Comparison of ENCODE assay signal across 18 cellular contexts in the genomic region with DNA sequence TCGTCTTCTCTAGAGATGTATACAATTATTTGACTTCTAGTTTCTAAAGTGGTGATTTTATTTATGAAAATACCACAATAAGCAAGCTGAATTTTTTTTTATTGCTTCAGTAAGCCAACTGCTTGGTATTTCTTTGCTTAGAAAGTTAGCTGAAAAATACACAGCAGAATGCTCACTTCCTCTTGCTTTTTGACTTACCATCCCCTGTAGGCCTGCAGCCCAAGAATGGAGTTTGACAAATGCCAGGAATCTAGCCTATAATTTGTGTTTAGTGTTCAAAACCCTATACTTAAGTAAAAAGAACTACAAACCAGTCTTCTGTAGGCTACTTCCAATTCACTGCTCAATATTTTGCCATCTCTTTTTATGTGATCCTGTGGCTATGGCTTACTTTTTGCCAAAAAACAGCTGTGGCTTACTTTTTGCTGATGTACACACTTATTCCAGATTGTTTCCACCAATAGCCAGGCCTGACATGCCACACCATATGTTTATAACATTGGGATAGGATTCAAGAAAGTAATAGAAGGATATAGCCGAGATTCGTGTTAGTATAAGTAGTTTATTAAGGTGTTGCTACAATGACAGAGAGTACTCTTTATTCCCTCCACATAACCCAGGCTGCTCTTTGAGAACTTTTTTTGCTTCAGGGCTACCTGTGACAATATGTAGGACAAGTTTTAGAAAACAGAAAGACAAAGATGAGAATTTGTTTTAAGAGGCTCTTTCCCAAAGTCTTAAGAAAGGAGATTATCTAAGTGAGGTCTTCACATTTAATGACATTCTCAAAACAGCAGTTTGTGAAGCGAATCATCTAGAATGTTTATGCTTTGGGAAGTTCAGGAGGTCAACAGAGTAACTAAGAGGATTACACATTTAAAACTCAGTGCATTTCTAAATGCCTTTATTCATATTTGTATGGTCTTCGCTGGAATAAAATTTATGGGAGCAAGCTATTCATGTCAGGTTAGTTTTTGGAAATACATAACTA.
DNase-seq lines count a peak whose midpoint lies in the region; ATAC-seq and TF ChIP-seq lines count a peak whose summit lies in the region.
"Had no signal": no experiment of that assay in that cellular context is flagged by ENCODE, and none has a peak within 500 bp of the region (broad histone marks: within the 10 kb centered on the region; RNA-seq: fewer than 3 reads in every experiment).

No MANE protein-coding gene starts in this region.

- H3K9ac ChIP-seq in smooth muscle cell (ENCODE audit: low read depth), result no peak overlapping the region

- no peak overlapping the region for H3K4me3 ChIP-seq in smooth muscle cell
- H3K4me3 ChIP-seq: esophagus muscularis mucosa, HAP-1, right atrium auricular region, suprapubic skin had no signal

- H3K27ac Mint-ChIP-seq in memory B cell, result peak overlapping the region; percentile 49
- no peak overlapping the region for H3K27ac Mint-ChIP-seq in activated T-helper 17 cell treated with anti-CD3 and anti-CD28 coated beads, Interleukin-2, amount 50 U/mL, for 72 hours
- H3K27ac Mint-ChIP-seq: dendritic cell treated with granulocyte-macrophage colony-stimulating factor and Interleukin-4, amounts not matched to agents 40 ng/mL and 50 ng/mL, for 4 days had no signal

- no peaks in the 10 kb centered on the region for H3K9me3 Mint-ChIP-seq in memory B cell
- peaks cover 4% of the 10 kb centered on the region for H3K9me3 Mint-ChIP-seq in activated T-helper 17 cell treated with anti-CD3 and anti-CD28 coated beads, Interleukin-2, amount 50 U/mL, for 72 hours

- no peaks in the 10 kb centered on the region for H4K20me1 ChIP-seq in smooth muscle cell (ENCODE audit: low read depth)

- H3K4me2 ChIP-seq in smooth muscle cell, result no peak overlapping the region

- no peaks in the 10 kb centered on the region for H3K27me3 Mint-ChIP-seq in memory B cell
- H3K27me3 Mint-ChIP-seq in activated T-helper 17 cell treated with anti-CD3 and anti-CD28 coated beads, Interleukin-2, amount 50 U/mL, for 72 hours, result peaks cover 3% of the 10 kb centered on the region
- H3K27me3 Mint-ChIP-seq: dendritic cell treated with granulocyte-macrophage colony-stimulating factor and Interleukin-4, amounts not matched to agents 40 ng/mL and 50 ng/mL, for 4 days had no signal

- H3K36me3 ChIP-seq in smooth muscle cell (ENCODE audit: low read depth), result no peaks in the 10 kb centered on the region
- H3K36me3 ChIP-seq: esophagus muscularis mucosa, HAP-1, right atrium auricular region, suprapubic skin had no signal

- no peak overlapping the region for H2AFZ ChIP-seq in smooth muscle cell (ENCODE audit: low read depth)

- peaks cover 36% of the 10 kb centered on the region for H3K36me3 Mint-ChIP-seq in memory B cell
- H3K36me3 Mint-ChIP-seq in activated T-helper 17 cell treated with anti-CD3 and anti-CD28 coated beads, Interleukin-2, amount 50 U/mL, for 72 hours (ENCODE audit: low read depth), result no peaks in the 10 kb centered on the region

- DNase-seq in AG08395 (ENCODE audit: low spot score) (peak; percentile 39), HCEC 1CT (peak; percentile 56), astrocyte of the hippocampus (ENCODE audit: low read depth, low spot score) (peak; percentile 28), memory B cell (ENCODE audit: low spot score in 2 of 2) (no peak), NCI-H1694 treated with DMSO at 0.1 percent for 48 hours (lab: John Stamatoyannopoulos, UW) (no peak), smooth muscle cell (lab: John Stamatoyannopoulos, UW; ENCODE audit: unreplicated experiment) (no peak)
- DNase-seq: activated naive CD4-positive, alpha-beta T cell; C1 segment of cervical spinal cord; DMS79 had no signal

- H3F3A ChIP-seq in smooth muscle cell (ENCODE audit: low read depth), result no peaks in the 10 kb centered on the region

- peaks cover 15% of the 10 kb centered on the region for H3K4me1 ChIP-seq in smooth muscle cell (ENCODE audit: low read depth)
- H3K4me1 ChIP-seq: esophagus muscularis mucosa, suprapubic skin had no signal

- no peaks in the 10 kb centered on the region for H3K9me3 ChIP-seq in smooth muscle cell (replicated peaks; ENCODE audit: low read depth)
- H3K9me3 ChIP-seq: esophagus muscularis mucosa, HAP-1, right atrium auricular region, suprapubic skin had no signal

- no peak overlapping the region for H3K4me3 Mint-ChIP-seq in memory B cell
- H3K4me3 Mint-ChIP-seq in activated T-helper 17 cell treated with anti-CD3 and anti-CD28 coated beads, Interleukin-2, amount 50 U/mL, for 72 hours, result no peak overlapping the region
- H3K4me3 Mint-ChIP-seq: dendritic cell treated with granulocyte-macrophage colony-stimulating factor and Interleukin-4, amounts not matched to agents 40 ng/mL and 50 ng/mL, for 4 days; neural crest cell had no signal

- TF ChIP-seq CTCF in smooth muscle cell (IDR thresholded peaks at IDR 0.05; ENCODE audit: borderline replicate concordance, insufficient read depth, poor library complexity, severe bottlenecking), result no peak

- H3K27ac ChIP-seq in smooth muscle cell (ENCODE audit: low read depth), result no peak overlapping the region
- H3K27ac ChIP-seq: esophagus muscularis mucosa, right atrium auricular region, suprapubic skin had no signal

- no peak for ATAC-seq in memory B cell (ENCODE audit: low read depth)
- no peak for ATAC-seq in HG03432 (IDR thresholded peaks at IDR 0.05; ENCODE audit: unreplicated experiment)
- no peak for ATAC-seq in activated T-helper 17 cell treated with anti-CD3 and anti-CD28 coated beads, Interleukin-2, amount 50 U/mL, for 72 hours (replicated peaks)
- ATAC-seq: Right ventricle myocardium inferior had no signal

- 71% methylated on average over 5 of the region's 5 CpGs for WGBS in smooth muscle cell (ENCODE audit: low lambda C conversion rate)

- H3K27me3 ChIP-seq in smooth muscle cell (ENCODE audit: low read depth), result no peaks in the 10 kb centered on the region
- H3K27me3 ChIP-seq: esophagus muscularis mucosa, right atrium auricular region, suprapubic skin had no signal

- H3K4me1 Mint-ChIP-seq in memory B cell, result no peaks in the 10 kb centered on the region
- no peaks in the 10 kb centered on the region for H3K4me1 Mint-ChIP-seq in activated T-helper 17 cell treated with anti-CD3 and anti-CD28 coated beads, Interleukin-2, amount 50 U/mL, for 72 hours

- H3K79me2 ChIP-seq in smooth muscle cell (ENCODE audit: low read depth), result no peaks in the 10 kb centered on the region

Comparison
In these comparisons a context has a peak if more than half of its experiments do, and no peak if none do; other contexts are left out.
1. DNase-seq: peak in AG08395 (single experiment), HCEC 1CT (single experiment) and astrocyte of the hippocampus (single experiment); none in memory B cell (0 of 2), NCI-H1694 treated with DMSO at 0.1 percent for 48 hours (single experiment) and smooth muscle cell (single experiment).